ENCODE assay signal across 8 cellular contexts in genomic region chr18:9095297-9096012, GRCh38. TPM values are rescaled to one million over a fixed set of nuclear protein-coding genes. Genes with fewer than 3 reads are reported as not detected.
A peak's percentile ranks its signal among the peaks of the same experiment; 100 is the strongest.
DNase-seq lines count a peak whose midpoint lies in the region; ATAC-seq and TF ChIP-seq lines count a peak whose summit lies in the region.

No MANE protein-coding gene starts in this region.

- TF ChIP-seq CTCF in GM23338 (conservative IDR thresholded peaks at IDR 0.05; ENCODE audit: low read depth in 2 of 2), result no peak
- TF ChIP-seq CTCF in parathyroid adenoma (IDR thresholded peaks at IDR 0.05), result no peak

- H3K4me3 Mint-ChIP-seq in GM23338, result no peak overlapping the region
- H3K4me3 Mint-ChIP-seq in activated naive CD4-positive, alpha-beta T cell treated with anti-CD3 and anti-CD28 coated beads for 36 hours, result peak overlapping the region; percentile 57

- H3K4me1 ChIP-seq in GM23338 (ENCODE audit: insufficient read depth) (peaks cover 29% of the 10 kb centered on the region), parathyroid adenoma (no peaks in the 10 kb centered on the region)

- no peaks in the 10 kb centered on the region for H3F3A ChIP-seq in GM23338 (replicated peaks; ENCODE audit: low read depth)

- H3K27ac ChIP-seq in GM23338 (ENCODE audit: low read depth), result no peak overlapping the region
- no peak overlapping the region for H3K27ac ChIP-seq in parathyroid adenoma

- H2AFZ ChIP-seq in GM23338 (peak overlapping the region; percentile 49), parathyroid adenoma (peak overlapping the region; percentile 8)

- no peaks in the 10 kb centered on the region for H3K9me2 ChIP-seq in GM23338 (ENCODE audit: insufficient read depth)

- no peak overlapping the region for H3K27ac Mint-ChIP-seq in GM23338
- peak overlapping the region; percentile 96 for H3K27ac Mint-ChIP-seq in activated naive CD4-positive, alpha-beta T cell treated with anti-CD3 and anti-CD28 coated beads for 36 hours

- H3K36me3 ChIP-seq in GM23338 (ENCODE audit: insufficient read depth) (no peaks in the 10 kb centered on the region), parathyroid adenoma (ENCODE audit: control insufficient read depth, insufficient read depth, low read length) (no peaks in the 10 kb centered on the region)

- peak; percentile 93 for ATAC-seq in GM18498 (IDR thresholded peaks at IDR 0.05; ENCODE audit: unreplicated experiment)
- ATAC-seq in GM23338, result no peak

- H3K4me3 ChIP-seq in GM23338 (no peak overlapping the region), parathyroid adenoma (ENCODE audit: low read depth, low read length) (no peak overlapping the region)

- no peaks in the 10 kb centered on the region for H4K20me1 ChIP-seq in GM23338 (replicated peaks; ENCODE audit: insufficient read depth)

- no peaks in the 10 kb centered on the region for H3K79me2 ChIP-seq in GM23338 (replicated peaks; ENCODE audit: insufficient read depth)
- no peaks in the 10 kb centered on the region for H3K79me2 ChIP-seq in parathyroid adenoma

- intact Hi-C loops in activated naive CD4-positive, alpha-beta T cell treated with anti-CD3 and anti-CD28 coated beads for 36 hours (cut with micrococcal nuclease), result loop anchor here (1.0 to 2.0 kb wide), 3 partner anchors 12 to 379 kb away; partner anchors contain the start of gene RALBP1

- no peaks in the 10 kb centered on the region for H3K27me3 Mint-ChIP-seq in GM23338 (ENCODE audit: insufficient read depth, low read depth, poor library complexity)
- no peaks in the 10 kb centered on the region for H3K27me3 Mint-ChIP-seq in activated naive CD4-positive, alpha-beta T cell treated with anti-CD3 and anti-CD28 coated beads for 36 hours (ENCODE audit: low read depth)

- H3K36me3 Mint-ChIP-seq in GM23338 (ENCODE audit: low read depth), result no peaks in the 10 kb centered on the region
- H3K36me3 Mint-ChIP-seq in activated naive CD4-positive, alpha-beta T cell treated with anti-CD3 and anti-CD28 coated beads for 36 hours (ENCODE audit: low read depth), result no peaks in the 10 kb centered on the region

- H3K4me1 Mint-ChIP-seq in GM23338, result peaks cover 30% of the 10 kb centered on the region
- peaks cover 63% of the 10 kb centered on the region for H3K4me1 Mint-ChIP-seq in activated naive CD4-positive, alpha-beta T cell treated with anti-CD3 and anti-CD28 coated beads for 36 hours (ENCODE audit: low read depth)

- CTCF ChIA-PET in activated naive CD4-positive, alpha-beta T cell treated with anti-CD3 and anti-CD28 coated beads for 36 hours (lab: Charles Lee), result interaction anchor here (0.5 to 3.1 kb wide), 4 partner anchors 11 to 52 kb away, joined by 3 to 12 read pairs (median 5); no protein-coding TSS in a partner anchor

- DNase-seq in GM23338 (ENCODE audit: low spot score), result no peak
- peak; percentile 81 to 88 for DNase-seq in NCI-H526 (lab: John Stamatoyannopoulos, UW)
- peak; percentile 88 for DNase-seq in activated naive CD4-positive, alpha-beta T cell treated with anti-CD3 and anti-CD28 coated beads for 36 hours
- DNase-seq in NCI-H510A (lab: John Stamatoyannopoulos, UW), result no peak
- DNase-seq in OCI-M1 (lab: John Stamatoyannopoulos, UW), result no peak
- no peak for DNase-seq in NCI-H2171 (lab: John Stamatoyannopoulos, UW)

- no peaks in the 10 kb centered on the region for H3K9me3 ChIP-seq in parathyroid adenoma (ENCODE audit: control insufficient read depth, low read length)

- H3K27me3 ChIP-seq in GM23338 (ENCODE audit: insufficient read depth), result no peaks in the 10 kb centered on the region
- H3K27me3 ChIP-seq in parathyroid adenoma (ENCODE audit: control insufficient read depth, insufficient read depth, low read length), result no peaks in the 10 kb centered on the region

- H3K4me2 ChIP-seq in GM23338, result peak overlapping the region; percentile 46; the same call in 1 of the 2 replicates
- H3K4me2 ChIP-seq in parathyroid adenoma (ENCODE audit: low read length), result no peak overlapping the region

- no peaks in the 10 kb centered on the region for H3K9me3 Mint-ChIP-seq in GM23338
- H3K9me3 Mint-ChIP-seq in activated naive CD4-positive, alpha-beta T cell treated with anti-CD3 and anti-CD28 coated beads for 36 hours, result no peaks in the 10 kb centered on the region

- no peak overlapping the region for H3K9ac ChIP-seq in parathyroid adenoma

TF ChIP-seq in GM23338, 12 proteins besides CTCF, POLR2A, EP300 and RAD21 (continues in another document):
- no peak for TF ChIP-seq CREB1 (CRISPR knock-in tag; IDR thresholded peaks at IDR 0.05; ENCODE audit: low read depth)
- TF ChIP-seq EZH2 (IDR thresholded peaks at IDR 0.05; ENCODE audit: low read depth, unreplicated experiment), result no peak
- TF ChIP-seq JUNB (IDR thresholded peaks at IDR 0.05; ENCODE audit: unreplicated experiment), result no peak
- no peak for TF ChIP-seq REST (IDR thresholded peaks at IDR 0.05; ENCODE audit: unreplicated experiment)
- TF ChIP-seq EZH2phosphoT487 (IDR thresholded peaks at IDR 0.05; ENCODE audit: unreplicated experiment), result no peak
- no peak for TF ChIP-seq ZNF114 (CRISPR knock-in tag; IDR thresholded peaks at IDR 0.05)

RNA-seq across cellular contexts. Expression of gene NDUFV2, which starts 7.0 kb away (rescaled TPM):
- 157 and 169 TPM in 2 replicates for total RNA-seq in GM23338 (2014; rRNA removed; shearing (Covaris generic))
- polyA plus RNA-seq in GM23338 (2016; fragmentation: Nextera tagmentation; extraction: Ambion mirVana), result 535 and 577 TPM in 2 replicates
- total RNA-seq in activated naive CD4-positive, alpha-beta T cell treated with anti-CD3 and anti-CD28 coated beads for 36 hours, result 100 to 1,000 TPM; 290 to 303 TPM

RNA-seq across cellular contexts. Expression of gene ANKRD12, which starts 41.1 kb away (rescaled TPM):
- 17.2 and 23.9 TPM in 2 replicates for total RNA-seq in GM23338 (2014; rRNA removed; shearing (Covaris generic))
- 57.9 and 92.4 TPM in 2 replicates for polyA plus RNA-seq in GM23338 (2016; fragmentation: Nextera tagmentation; extraction: Ambion mirVana)
- 10 to 100 TPM; 37.5 to 40.0 TPM for total RNA-seq in activated naive CD4-positive, alpha-beta T cell treated with anti-CD3 and anti-CD28 coated beads for 36 hours

Comparison
In these comparisons a context has a peak if more than half of its experiments do, and no peak if none do; other contexts are left out.
1. DNase-seq: peak in NCI-H526 (2 of 2) and activated naive CD4-positive, alpha-beta T cell treated with anti-CD3 and anti-CD28 coated beads for 36 hours (single experiment); none in GM23338 (single experiment), NCI-H510A (single experiment), OCI-M1 (single experiment) and NCI-H2171 (single experiment).